Comparison of ENCODE assay signal across 39 cellular contexts in genomic region chr6:44825284-44825683, GRCh38.
"Had no signal": no experiment of that assay in that cellular context is flagged by ENCODE, and none has a peak within 500 bp of the region (broad histone marks: within the 10 kb centered on the region; RNA-seq: fewer than 3 reads in every experiment).

No MANE protein-coding gene starts in this region.

- H3K9me3 Mint-ChIP-seq: activated CD4-positive, alpha-beta memory T cell treated with anti-CD3 and anti-CD28 coated beads, Interleukin-2, amount 10 ng/mL, durations not matched to agents 7 days and 5 days; activated CD4-positive, alpha-beta T cell treated with anti-CD3 and anti-CD28 coated beads, Interleukin-2, amount 10 ng/mL, durations not matched to agents 7 days and 5 days; activated naive CD4-positive, alpha-beta T cell treated with anti-CD3 and anti-CD28 coated beads, Interleukin-2, amount 10 ng/mL, durations not matched to agents 7 days and 5 days; activated naive CD4-positive, alpha-beta T cell treated with anti-CD3 and anti-CD28 coated beads, Interleukin-2, amount 50 U/mL, for 24 hours; activated naive CD8-positive, alpha-beta T cell treated with anti-CD3 and anti-CD28 coated beads, Interleukin-2, amount 10 ng/mL, durations not matched to agents 7 days and 5 days; activated naive CD8-positive, alpha-beta T cell treated with anti-CD3 and anti-CD28 coated beads, Interleukin-2, amount 50 U/mL, for 24 hours; activated T-cell treated with anti-CD3 and anti-CD28 coated beads, Interleukin-2, amount 50 U/mL, for 24 hours; activated T-helper 2 cell treated with anti-CD3 and anti-CD28 coated beads, Interferon-gamma antibody, Interleukin-2, Interleukin-4, amounts not matched to agents 10 μg/mL and 5 μg/mL and 100 μg/mL, durations not matched to agents 14 hours and 24 hours and 36 hours; brain; central memory CD8-positive, alpha-beta T cell; T-helper 1 cell treated with Interleukin-12 subunit alpha and Interleukin-12 subunit beta and Interleukin-4 antibody, amounts not matched to agents 30 μg/mL and 1 μg/mL, for 36 hours; T-helper 2 cell treated with Interferon-gamma antibody and Interleukin-4, amounts not matched to agents 5 μg/mL and 100 μg/mL, for 36 hours; WTC11 had no signal

- H3K4me3 ChIP-seq: ascending aorta, cardiac muscle cell had no signal

- FAIRE-seq: bronchial epithelial cell, TTC549 had no signal

- H3K27ac Mint-ChIP-seq: activated CD4-positive, alpha-beta memory T cell treated with anti-CD3 and anti-CD28 coated beads, Interleukin-2, amount 10 ng/mL, durations not matched to agents 7 days and 5 days; activated CD4-positive, alpha-beta T cell treated with anti-CD3 and anti-CD28 coated beads for 36 hours; activated CD4-positive, alpha-beta T cell treated with anti-CD3 and anti-CD28 coated beads, Interleukin-2, amount 10 ng/mL, durations not matched to agents 7 days and 5 days; activated CD8-positive, alpha-beta memory T cell treated with anti-CD3 and anti-CD28 coated beads, Interleukin-2, amount 10 ng/mL, durations not matched to agents 7 days and 5 days; activated CD8-positive, alpha-beta T cell treated with anti-CD3 and anti-CD28 coated beads, Interleukin-2, amount 10 ng/mL, durations not matched to agents 7 days and 5 days; activated naive CD4-positive, alpha-beta T cell treated with anti-CD3 and anti-CD28 coated beads, Interleukin-2, amount 10 ng/mL, durations not matched to agents 7 days and 5 days; activated naive CD4-positive, alpha-beta T cell treated with anti-CD3 and anti-CD28 coated beads, Interleukin-2, amount 50 U/mL, for 24 hours; activated naive CD8-positive, alpha-beta T cell; activated naive CD8-positive, alpha-beta T cell treated with anti-CD3 and anti-CD28 coated beads, Interleukin-2, amount 10 ng/mL, durations not matched to agents 7 days and 5 days; activated naive CD8-positive, alpha-beta T cell treated with anti-CD3 and anti-CD28 coated beads, Interleukin-2, amount 50 U/mL, for 24 hours; activated T-cell treated with anti-CD3 and anti-CD28 coated beads, Interleukin-2, amount 50 U/mL, for 24 hours; activated T-helper 2 cell treated with anti-CD3 and anti-CD28 coated beads, Interferon-gamma antibody, Interleukin-2, Interleukin-4, amounts not matched to agents 10 μg/mL and 5 μg/mL and 100 μg/mL, durations not matched to agents 14 hours and 24 hours and 36 hours; brain; T-helper 1 cell treated with Interleukin-12 subunit alpha and Interleukin-12 subunit beta and Interleukin-4 antibody, amounts not matched to agents 30 μg/mL and 1 μg/mL, for 36 hours; T-helper 2 cell treated with Interferon-gamma antibody and Interleukin-4, amounts not matched to agents 5 μg/mL and 100 μg/mL, for 36 hours had no signal

- H3K9me3 ChIP-seq: ascending aorta had no signal

- H3K27me3 ChIP-seq: ascending aorta, cardiac muscle cell had no signal

- H3K4me1 ChIP-seq: ascending aorta had no signal

- DNase-seq: activated CD4-positive, alpha-beta memory T cell treated with anti-CD3 and anti-CD28 coated beads, Interleukin-2, amount 10 ng/mL, durations not matched to agents 7 days and 5 days; activated CD4-positive, alpha-beta T cell treated with anti-CD3 and anti-CD28 coated beads for 1 hour; activated CD4-positive, alpha-beta T cell treated with anti-CD3 and anti-CD28 coated beads for 36 hours; activated CD4-positive, alpha-beta T cell treated with anti-CD3 and anti-CD28 coated beads for 48 hours; activated CD4-positive, alpha-beta T cell treated with anti-CD3 and anti-CD28 coated beads, Interleukin-2, amount 10 ng/mL, durations not matched to agents 7 days and 5 days; activated CD4-positive, alpha-beta T cell treated with anti-CD3 and anti-CD28 coated beads, Interleukin-2, amount 50 U/mL, for 48 hours; activated CD4-positive, CD25-positive, alpha-beta regulatory T cell; activated CD8-positive, alpha-beta memory T cell treated with anti-CD3 and anti-CD28 coated beads for 24 hours; activated CD8-positive, alpha-beta memory T cell treated with anti-CD3 and anti-CD28 coated beads, Interleukin-2, amount 10 ng/mL, durations not matched to agents 7 days and 5 days; activated CD8-positive, alpha-beta memory T cell treated with anti-CD3 and anti-CD28 coated beads, Interleukin-2, amount 50 U/mL, for 48 hours; activated CD8-positive, alpha-beta T cell treated with anti-CD3 and anti-CD28 coated beads, Interleukin-2, amount 10 ng/mL, durations not matched to agents 7 days and 5 days; activated effector memory CD4-positive, alpha-beta T cell treated with Interleukin-2 at 50 U/mL for 16 hours; activated gamma-delta T cell; activated naive CD4-positive, alpha-beta T cell treated with anti-CD3 and anti-CD28 coated beads, Interleukin-2, amount 10 ng/mL, durations not matched to agents 7 days and 5 days; activated naive CD4-positive, alpha-beta T cell treated with Interleukin-2 at 50 U/mL for 16 hours; activated naive CD8-positive, alpha-beta T cell treated with anti-CD3 and anti-CD28 coated beads, Interleukin-2, amount 10 ng/mL, durations not matched to agents 7 days and 5 days; activated naive CD8-positive, alpha-beta T cell treated with anti-CD3 and anti-CD28 coated beads, Interleukin-2, amount 50 U/mL, for 24 hours; activated T-cell treated with anti-CD3 and anti-CD28 coated beads, Interleukin-2, amount 50 U/mL, for 24 hours; activated T-cell treated with anti-CD3 and anti-CD28 coated beads, Interleukin-2, amount 50 U/mL, for 48 hours; amygdala; anterior cingulate cortex; caudate nucleus; cerebellar nuclear complex; T-helper 1 cell; T-helper 2 cell; T-helper 9 cell; WERI-Rb-1 had no signal

- H3K4me3 Mint-ChIP-seq: activated CD4-positive, alpha-beta memory T cell treated with anti-CD3 and anti-CD28 coated beads, Interleukin-2, amount 10 ng/mL, durations not matched to agents 7 days and 5 days; activated CD4-positive, alpha-beta T cell treated with anti-CD3 and anti-CD28 coated beads for 36 hours; activated CD4-positive, alpha-beta T cell treated with anti-CD3 and anti-CD28 coated beads, Interleukin-2, amount 10 ng/mL, durations not matched to agents 7 days and 5 days; activated CD8-positive, alpha-beta memory T cell treated with anti-CD3 and anti-CD28 coated beads, Interleukin-2, amount 10 ng/mL, durations not matched to agents 7 days and 5 days; activated CD8-positive, alpha-beta T cell treated with anti-CD3 and anti-CD28 coated beads, Interleukin-2, amount 10 ng/mL, durations not matched to agents 7 days and 5 days; activated naive CD4-positive, alpha-beta T cell treated with anti-CD3 and anti-CD28 coated beads, Interleukin-2, amount 10 ng/mL, durations not matched to agents 7 days and 5 days; activated naive CD4-positive, alpha-beta T cell treated with anti-CD3 and anti-CD28 coated beads, Interleukin-2, amount 50 U/mL, for 24 hours; activated naive CD8-positive, alpha-beta T cell; activated naive CD8-positive, alpha-beta T cell treated with anti-CD3 and anti-CD28 coated beads, Interleukin-2, amount 10 ng/mL, durations not matched to agents 7 days and 5 days; activated naive CD8-positive, alpha-beta T cell treated with anti-CD3 and anti-CD28 coated beads, Interleukin-2, amount 50 U/mL, for 24 hours; activated T-cell treated with anti-CD3 and anti-CD28 coated beads, Interleukin-2, amount 50 U/mL, for 24 hours; brain; central memory CD8-positive, alpha-beta T cell; T-helper 1 cell treated with Interleukin-12 subunit alpha and Interleukin-12 subunit beta and Interleukin-4 antibody, amounts not matched to agents 30 μg/mL and 1 μg/mL, for 36 hours; T-helper 2 cell treated with Interferon-gamma antibody and Interleukin-4, amounts not matched to agents 5 μg/mL and 100 μg/mL, for 36 hours; WTC11 had no signal

- H3K36me3 ChIP-seq: ascending aorta, cardiac muscle cell, WERI-Rb-1 had no signal

- H3K36me3 Mint-ChIP-seq: brain, WTC11 had no signal

- H3K27ac ChIP-seq: ascending aorta, cardiac muscle cell, WERI-Rb-1 had no signal

- H3K27me3 Mint-ChIP-seq: activated CD4-positive, alpha-beta memory T cell treated with anti-CD3 and anti-CD28 coated beads, Interleukin-2, amount 10 ng/mL, durations not matched to agents 7 days and 5 days; activated CD4-positive, alpha-beta T cell treated with anti-CD3 and anti-CD28 coated beads for 36 hours; activated CD4-positive, alpha-beta T cell treated with anti-CD3 and anti-CD28 coated beads, Interleukin-2, amount 10 ng/mL, durations not matched to agents 7 days and 5 days; activated CD8-positive, alpha-beta memory T cell treated with anti-CD3 and anti-CD28 coated beads, Interleukin-2, amount 10 ng/mL, durations not matched to agents 7 days and 5 days; activated naive CD4-positive, alpha-beta T cell treated with anti-CD3 and anti-CD28 coated beads, Interleukin-2, amount 10 ng/mL, durations not matched to agents 7 days and 5 days; activated naive CD4-positive, alpha-beta T cell treated with anti-CD3 and anti-CD28 coated beads, Interleukin-2, amount 50 U/mL, for 24 hours; activated naive CD8-positive, alpha-beta T cell; activated naive CD8-positive, alpha-beta T cell treated with anti-CD3 and anti-CD28 coated beads, Interleukin-2, amount 10 ng/mL, durations not matched to agents 7 days and 5 days; activated naive CD8-positive, alpha-beta T cell treated with anti-CD3 and anti-CD28 coated beads, Interleukin-2, amount 50 U/mL, for 24 hours; activated T-cell treated with anti-CD3 and anti-CD28 coated beads, Interleukin-2, amount 50 U/mL, for 24 hours; brain; central memory CD8-positive, alpha-beta T cell had no signal
